In genomic region chr13:79522583-79522982, GRCh38 we compare ENCODE assay signal across 8 cellular contexts. TPM values are rescaled to one million over a fixed set of nuclear protein-coding genes. Genes with fewer than 3 reads are reported as not detected.
DNase-seq lines count a peak whose midpoint lies in the region; ATAC-seq and TF ChIP-seq lines count a peak whose summit lies in the region.

No MANE protein-coding gene starts in this region.

- H3K4me1 ChIP-seq in Peyer's patch: no peaks in the 10 kb centered on the region
- H3K4me1 ChIP-seq in BE2C: peaks cover 9% of the 10 kb centered on the region

- no peaks in the 10 kb centered on the region for H3K27me3 ChIP-seq in Peyer's patch
- no peaks in the 10 kb centered on the region for H3K27me3 ChIP-seq in BE2C

- TF ChIP-seq CTCF in HFF-Myc (IDR thresholded peaks at IDR 0.05; ENCODE audit: low read depth, low read length, missing control alignments) (no peak), Peyer's patch (IDR thresholded peaks at IDR 0.05) (no peak), BE2C (IDR thresholded peaks at IDR 0.05; ENCODE audit: low read depth, low read length) (no peak)

- TF ChIP-seq POLR2A in Peyer's patch (IDR thresholded peaks at IDR 0.05): no peak

- no peak overlapping the region for H3K27ac ChIP-seq in Peyer's patch

- H3K36me3 ChIP-seq in Peyer's patch (peaks cover 0 to 41% (median 0%) of the 10 kb centered on the region in 3 donors), BE2C (peaks cover 3% of the 10 kb centered on the region)

- H3K4me3 ChIP-seq in HFF-Myc (replicated peaks; ENCODE audit: low read depth, low read length) (no peak overlapping the region), Peyer's patch (no peak overlapping the region), BE2C (ENCODE audit: low read depth, low read length) (no peak overlapping the region)

- DNase-seq in HFF-Myc (ENCODE audit: extremely low read depth, low read depth) (peak; percentile 29), M059J (ENCODE audit: low read depth) (peak; percentile 91), glomerular visceral epithelial cell (ENCODE audit: extremely low spot score) (peak; percentile 59), foreskin melanocyte (no peak), Peyer's patch (no peak), BE2C (no peak), NCI-H1930 (lab: John Stamatoyannopoulos, UW) (no peak)

- peak; percentile 92 for ATAC-seq in GM18870 (IDR thresholded peaks at IDR 0.05; ENCODE audit: unreplicated experiment)

- H3K9me3 ChIP-seq in Peyer's patch (no peaks in the 10 kb centered on the region), BE2C (no peaks in the 10 kb centered on the region)

RNA-seq across cellular contexts. Expression of gene NDFIP2, which starts 41.6 kb away (rescaled TPM):
- total RNA-seq in M059J (2014; rRNA removed; shearing (Covaris generic)): 21.7 and 36.8 TPM in 2 replicates
- 100 to 1,000 TPM in 1 of 4 donors, 10 to 100 TPM in 3; 28.1 to 102 (median 59.6) TPM for total RNA-seq in Peyer's patch
- 54.6 TPM for polyA plus RNA-seq in BE2C (2012; ENCODE audit: insufficient read depth, insufficient read length, low read depth)

Comparison
In these comparisons a context has a peak if more than half of its experiments do, and no peak if none do; other contexts are left out.
1. DNase-seq: peak in HFF-Myc (single experiment), M059J (single experiment) and glomerular visceral epithelial cell (single experiment); none in foreskin melanocyte (single experiment), Peyer's patch (0 of 3), BE2C (single experiment) and NCI-H1930 (0 of 2).